ENCODE assay signal across 1 cellular context in the genomic region with DNA sequence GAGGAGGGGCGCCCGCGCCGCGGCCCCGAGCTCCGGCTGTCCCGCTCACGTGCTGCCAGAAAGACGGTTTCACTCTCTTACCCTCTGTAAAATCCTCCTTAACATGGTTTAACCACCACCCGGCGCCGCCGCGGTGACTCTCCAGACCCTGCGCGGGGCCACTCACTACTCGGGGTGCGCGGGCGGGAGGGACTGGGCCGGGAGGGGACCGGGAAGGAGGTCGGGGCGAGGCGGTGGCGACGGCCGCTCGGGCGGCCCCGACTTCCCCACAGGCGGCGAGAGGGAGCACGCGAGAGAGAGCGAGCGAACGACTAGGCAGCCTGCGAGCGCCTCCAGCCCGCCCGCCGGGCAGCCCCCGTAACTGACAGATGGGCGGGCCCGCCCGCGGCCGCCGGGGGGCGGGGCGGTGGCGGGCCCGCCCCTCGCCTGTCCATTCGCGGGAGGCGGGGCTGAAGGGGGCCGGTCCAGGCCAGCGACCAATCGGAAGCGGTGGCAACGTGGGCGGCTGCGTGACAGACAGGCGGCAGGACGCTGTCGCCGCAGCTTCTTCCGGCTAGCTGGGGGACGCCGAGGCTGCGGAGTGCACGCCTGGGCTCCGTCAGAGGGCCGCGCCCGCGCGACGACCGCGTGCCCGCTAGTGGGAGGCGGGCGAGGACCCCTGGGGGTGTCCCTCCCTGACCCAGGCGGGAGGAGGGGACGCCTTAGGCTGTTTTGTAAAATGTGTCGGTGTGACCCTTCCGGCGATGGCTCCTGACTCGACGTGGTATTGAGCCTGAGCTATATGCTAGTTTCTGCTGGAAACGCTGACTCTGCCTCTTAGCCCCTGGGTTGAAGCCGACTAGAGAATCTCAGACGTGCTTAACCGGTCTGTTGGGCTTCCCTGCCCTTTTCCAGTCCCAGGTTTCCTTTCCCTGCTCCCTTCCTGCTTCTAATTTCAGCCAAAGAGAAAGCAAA.
TF ChIP-seq lines count a peak whose summit lies in the region.

EEA1 (minus strand) TSS at position 334 of the 954 bp plus-strand sequence; CDS start at position 105, 229 bp downstream.

TF ChIP-seq in GM12878, 131 proteins besides CTCF, POLR2A, EP300 and RAD21 (continued from another document and continues in another):
- TF ChIP-seq, protein P1, sequence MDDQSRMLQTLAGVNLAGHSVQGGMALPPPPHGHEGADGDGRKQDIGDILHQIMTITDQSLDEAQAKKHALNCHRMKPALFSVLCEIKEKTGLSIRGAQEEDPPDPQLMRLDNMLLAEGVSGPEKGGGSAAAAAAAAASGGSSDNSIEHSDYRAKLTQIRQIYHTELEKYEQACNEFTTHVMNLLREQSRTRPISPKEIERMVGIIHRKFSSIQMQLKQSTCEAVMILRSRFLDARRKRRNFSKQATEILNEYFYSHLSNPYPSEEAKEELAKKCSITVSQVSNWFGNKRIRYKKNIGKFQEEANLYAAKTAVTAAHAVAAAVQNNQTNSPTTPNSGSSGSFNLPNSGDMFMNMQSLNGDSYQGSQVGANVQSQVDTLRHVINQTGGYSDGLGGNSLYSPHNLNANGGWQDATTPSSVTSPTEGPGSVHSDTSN (IDR thresholded peaks at IDR 0.05; ENCODE audit: insufficient replicate concordance, low read depth, low read length) = peak; percentile 95
- TF ChIP-seq ZBTB11 (CRISPR knock-in tag; IDR thresholded peaks at IDR 0.05) = no peak
- TF ChIP-seq KDM1A (IDR thresholded peaks at IDR 0.05; ENCODE audit: borderline replicate concordance) = no peak
- TF ChIP-seq, protein P2, sequence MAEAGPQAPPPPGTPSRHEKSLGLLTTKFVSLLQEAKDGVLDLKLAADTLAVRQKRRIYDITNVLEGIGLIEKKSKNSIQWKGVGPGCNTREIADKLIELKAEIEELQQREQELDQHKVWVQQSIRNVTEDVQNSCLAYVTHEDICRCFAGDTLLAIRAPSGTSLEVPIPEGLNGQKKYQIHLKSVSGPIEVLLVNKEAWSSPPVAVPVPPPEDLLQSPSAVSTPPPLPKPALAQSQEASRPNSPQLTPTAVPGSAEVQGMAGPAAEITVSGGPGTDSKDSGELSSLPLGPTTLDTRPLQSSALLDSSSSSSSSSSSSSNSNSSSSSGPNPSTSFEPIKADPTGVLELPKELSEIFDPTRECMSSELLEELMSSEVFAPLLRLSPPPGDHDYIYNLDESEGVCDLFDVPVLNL (IDR thresholded peaks at IDR 0.05; ENCODE audit: low read depth, low read length) = no peak
- peak; percentile 14; the same call in 1 of the 2 replicates for TF ChIP-seq ZNF592 (IDR thresholded peaks at IDR 0.05)
- TF ChIP-seq YBX1 (IDR thresholded peaks at IDR 0.05) = no peak
- no peak for TF ChIP-seq ZSCAN29 (IDR thresholded peaks at IDR 0.05)
- TF ChIP-seq BRCA1 (IDR thresholded peaks at IDR 0.05; ENCODE audit: low read depth, low read length) = no peak
- no peak for TF ChIP-seq ZBTB4 (CRISPR knock-in tag; IDR thresholded peaks at IDR 0.05)
- TF ChIP-seq, protein P3, sequence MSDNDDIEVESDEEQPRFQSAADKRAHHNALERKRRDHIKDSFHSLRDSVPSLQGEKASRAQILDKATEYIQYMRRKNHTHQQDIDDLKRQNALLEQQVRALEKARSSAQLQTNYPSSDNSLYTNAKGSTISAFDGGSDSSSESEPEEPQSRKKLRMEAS (IDR thresholded peaks at IDR 0.05; ENCODE audit: low read depth, low read length) = peak; percentile 96
- TF ChIP-seq RB1 (IDR thresholded peaks at IDR 0.05; ENCODE audit: borderline replicate concordance) = peak; percentile 70; the same call in 1 of the 2 replicates
- 0 out of 4 replicates have a peak, but pooled peaks of 1 of the 2 experiments have one; percentile 47 for TF ChIP-seq SRF (IDR thresholded peaks at IDR 0.05; ENCODE audit: low read depth in 2 of 2, low read length in 2 of 2)
- TF ChIP-seq MXI1 (IDR thresholded peaks at IDR 0.05; ENCODE audit: low read depth, low read length) = peak; percentile 74
- TF ChIP-seq RELB (IDR thresholded peaks at IDR 0.05; ENCODE audit: low read depth) = peak; percentile 44; the same call in 1 of the 2 replicates
- no peak for TF ChIP-seq JUNB (IDR thresholded peaks at IDR 0.05)
- no peak for TF ChIP-seq SMAD1 (IDR thresholded peaks at IDR 0.05; ENCODE audit: low read depth, partially characterized antibody)
- TF ChIP-seq, protein P4, sequence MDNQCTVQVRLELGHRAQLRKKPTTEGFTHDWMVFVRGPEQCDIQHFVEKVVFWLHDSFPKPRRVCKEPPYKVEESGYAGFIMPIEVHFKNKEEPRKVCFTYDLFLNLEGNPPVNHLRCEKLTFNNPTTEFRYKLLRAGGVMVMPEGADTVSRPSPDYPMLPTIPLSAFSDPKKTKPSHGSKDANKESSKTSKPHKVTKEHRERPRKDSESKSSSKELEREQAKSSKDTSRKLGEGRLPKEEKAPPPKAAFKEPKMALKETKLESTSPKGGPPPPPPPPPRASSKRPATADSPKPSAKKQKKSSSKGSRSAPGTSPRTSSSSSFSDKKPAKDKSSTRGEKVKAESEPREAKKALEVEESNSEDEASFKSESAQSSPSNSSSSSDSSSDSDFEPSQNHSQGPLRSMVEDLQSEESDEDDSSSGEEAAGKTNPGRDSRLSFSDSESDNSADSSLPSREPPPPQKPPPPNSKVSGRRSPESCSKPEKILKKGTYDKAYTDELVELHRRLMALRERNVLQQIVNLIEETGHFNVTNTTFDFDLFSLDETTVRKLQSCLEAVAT (IDR thresholded peaks at IDR 0.05) = no peak
- TF ChIP-seq NRF1 (conservative IDR thresholded peaks at IDR 0.05; ENCODE audit: low read depth, low read length) = no peak
- no peak for TF ChIP-seq REST (IDR thresholded peaks at IDR 0.05; ENCODE audit: low read depth, low read length)
- peak; percentile 67; the same call in 1 of the 2 replicates for TF ChIP-seq SMARCA5 (IDR thresholded peaks at IDR 0.05)
- TF ChIP-seq ESRRA (IDR thresholded peaks at IDR 0.05; ENCODE audit: low read length) = no peak
- TF ChIP-seq PML (IDR thresholded peaks at IDR 0.05; ENCODE audit: low read length) = peak; percentile 93
- peak; percentile 63; the same call in 1 of the 2 replicates for TF ChIP-seq IRF3 (IDR thresholded peaks at IDR 0.05)
- no peak for TF ChIP-seq ZNF384 (IDR thresholded peaks at IDR 0.05; ENCODE audit: borderline replicate concordance, low read depth, low read length)
- TF ChIP-seq BHLHE40 (IDR thresholded peaks at IDR 0.05; ENCODE audit: borderline replicate concordance in 1 of 2, low read depth in 2 of 2, low read length in 1 of 2) = peak; percentile 90 to 93
